In genomic region chr20:24493661-24494459, GRCh38 we compare ENCODE assay signal across 1 cellular context.
TF ChIP-seq lines count a peak whose summit lies in the region.

No MANE protein-coding gene starts in this region.

TF ChIP-seq in H1, 55 proteins besides CTCF, POLR2A, EP300 and RAD21 (continued from another document):
- no peak for TF ChIP-seq ATF2 (IDR thresholded peaks at IDR 0.05; ENCODE audit: low read length)
- no peak for TF ChIP-seq RFX5 (IDR thresholded peaks at IDR 0.05; ENCODE audit: borderline replicate concordance, low read depth, low read length)
- no peak for TF ChIP-seq NANOG (IDR thresholded peaks at IDR 0.05; ENCODE audit: insufficient read depth, low read depth, low read length, poor library complexity, severe bottlenecking)
- no peak for TF ChIP-seq YY1 (IDR thresholded peaks at IDR 0.05; ENCODE audit: low read depth, low read length)
- no peak for TF ChIP-seq KDM4A (IDR thresholded peaks at IDR 0.05; ENCODE audit: low read depth, low read length, severe bottlenecking)
- no peak for TF ChIP-seq TAF7 (optimal IDR thresholded peaks at IDR 0.05; ENCODE audit: borderline replicate concordance, low read depth, low read length)
- TF ChIP-seq BACH1 (IDR thresholded peaks at IDR 0.05; ENCODE audit: low read length) = no peak
- TF ChIP-seq KDM5A (IDR thresholded peaks at IDR 0.05; ENCODE audit: low read length) = no peak
- TF ChIP-seq TAF1 (IDR thresholded peaks at IDR 0.05; ENCODE audit: low read depth, low read length) = no peak
- TF ChIP-seq SIN3A (conservative IDR thresholded peaks at IDR 0.05 in 1 of 2, IDR thresholded peaks at IDR 0.05 in 1 of 2; ENCODE audit: low read depth in 1 of 2, low read length in 2 of 2) = no peak
- TF ChIP-seq SIRT6 (IDR thresholded peaks at IDR 0.05; ENCODE audit: low read length) = no peak
- TF ChIP-seq SP2 (IDR thresholded peaks at IDR 0.05; ENCODE audit: low read length) = no peak
- TF ChIP-seq GABPA (IDR thresholded peaks at IDR 0.05; ENCODE audit: borderline replicate concordance, insufficient read depth, low read length) = no peak
- no peak for TF ChIP-seq MAFK (IDR thresholded peaks at IDR 0.05; ENCODE audit: low read depth, low read length)
